In the genomic region with DNA sequence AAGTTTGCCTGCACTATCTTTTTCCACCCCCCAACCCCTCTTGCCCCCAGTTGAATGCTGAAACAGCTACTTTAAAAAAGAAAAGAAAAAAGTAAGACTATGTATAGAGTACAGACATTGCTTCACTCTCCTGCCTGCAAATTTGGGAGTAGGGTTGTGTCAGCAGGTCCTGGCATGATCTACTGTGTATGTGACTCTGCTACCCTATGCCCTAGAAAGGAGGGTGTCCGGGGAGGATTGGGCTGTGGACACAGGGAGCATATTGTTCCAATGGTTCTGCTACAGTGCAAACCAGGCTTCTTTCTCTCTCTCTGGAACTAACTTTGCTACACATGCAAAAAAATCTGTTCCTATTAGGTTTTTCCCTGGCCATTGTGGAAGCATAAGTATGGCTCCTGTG, we compare ENCODE assay signal across 15 cellular contexts.
"Had no signal": no experiment of that assay in that cellular context is flagged by ENCODE, and none has a peak within 500 bp of the region (broad histone marks: within the 10 kb centered on the region; RNA-seq: fewer than 3 reads in every experiment).

No MANE protein-coding gene starts in this region.

- H3K4me3 ChIP-seq: breast epithelium, esophagus muscularis mucosa, SK-N-MC, skin epidermis had no signal

- H3K9me3 ChIP-seq: breast epithelium, esophagus muscularis mucosa had no signal

- H3K27ac ChIP-seq: breast epithelium, esophagus muscularis mucosa, foreskin keratinocyte, SK-N-MC, skin epidermis had no signal

- DNase-seq: activated naive CD8-positive, alpha-beta T cell treated with anti-CD3 and anti-CD28 coated beads, Interleukin-2, amount 10 ng/mL, durations not matched to agents 7 days and 5 days; anterior cingulate cortex; foreskin keratinocyte; natural killer cell; nucleus accumbens; posterior cingulate gyrus; retina; stimulated activated CD4-positive, alpha-beta T cell treated with anti-CD3 and anti-CD28 coated beads, Interleukin-15, amount 100 ng/mL, for 24 hours; stimulated activated CD4-positive, alpha-beta T cell treated with anti-CD3 and anti-CD28 coated beads, Interleukin-4, amount 100 ng/mL, for 1 hour; stimulated activated naive B cell treated with anti-CD40 and anti-IgM and Interleukin-4, amounts not matched to agents 10 μg/mL and 1 μg/mL and 100 μg/mL, for 72 hours had no signal

- H3K4me1 ChIP-seq: breast epithelium, esophagus muscularis mucosa, foreskin keratinocyte had no signal

- H3K36me3 ChIP-seq: breast epithelium, esophagus muscularis mucosa had no signal

- H3K27me3 ChIP-seq: breast epithelium had no signal

- ATAC-seq: activated CD4-positive, CD25-positive, alpha-beta regulatory T cell treated with anti-CD3 and anti-CD28 coated beads, Interleukin-2, amount 50 U/mL, for 24 hours; foreskin keratinocyte; natural killer cell; stimulated activated naive B cell treated with anti-CD40 and anti-IgM and Interleukin-4, amounts not matched to agents 10 μg/mL and 1 μg/mL and 100 μg/mL, for 72 hours had no signal
